In genomic region chr7:1595636-1596035, GRCh38 we compare ENCODE assay signal across 2 cellular contexts.
TF ChIP-seq lines count a peak whose summit lies in the region.

No MANE protein-coding gene starts in this region.

TF ChIP-seq in SK-N-SH, 30 proteins besides CTCF, POLR2A, EP300 and RAD21 (continued from another document):
- TF ChIP-seq, protein P1, sequence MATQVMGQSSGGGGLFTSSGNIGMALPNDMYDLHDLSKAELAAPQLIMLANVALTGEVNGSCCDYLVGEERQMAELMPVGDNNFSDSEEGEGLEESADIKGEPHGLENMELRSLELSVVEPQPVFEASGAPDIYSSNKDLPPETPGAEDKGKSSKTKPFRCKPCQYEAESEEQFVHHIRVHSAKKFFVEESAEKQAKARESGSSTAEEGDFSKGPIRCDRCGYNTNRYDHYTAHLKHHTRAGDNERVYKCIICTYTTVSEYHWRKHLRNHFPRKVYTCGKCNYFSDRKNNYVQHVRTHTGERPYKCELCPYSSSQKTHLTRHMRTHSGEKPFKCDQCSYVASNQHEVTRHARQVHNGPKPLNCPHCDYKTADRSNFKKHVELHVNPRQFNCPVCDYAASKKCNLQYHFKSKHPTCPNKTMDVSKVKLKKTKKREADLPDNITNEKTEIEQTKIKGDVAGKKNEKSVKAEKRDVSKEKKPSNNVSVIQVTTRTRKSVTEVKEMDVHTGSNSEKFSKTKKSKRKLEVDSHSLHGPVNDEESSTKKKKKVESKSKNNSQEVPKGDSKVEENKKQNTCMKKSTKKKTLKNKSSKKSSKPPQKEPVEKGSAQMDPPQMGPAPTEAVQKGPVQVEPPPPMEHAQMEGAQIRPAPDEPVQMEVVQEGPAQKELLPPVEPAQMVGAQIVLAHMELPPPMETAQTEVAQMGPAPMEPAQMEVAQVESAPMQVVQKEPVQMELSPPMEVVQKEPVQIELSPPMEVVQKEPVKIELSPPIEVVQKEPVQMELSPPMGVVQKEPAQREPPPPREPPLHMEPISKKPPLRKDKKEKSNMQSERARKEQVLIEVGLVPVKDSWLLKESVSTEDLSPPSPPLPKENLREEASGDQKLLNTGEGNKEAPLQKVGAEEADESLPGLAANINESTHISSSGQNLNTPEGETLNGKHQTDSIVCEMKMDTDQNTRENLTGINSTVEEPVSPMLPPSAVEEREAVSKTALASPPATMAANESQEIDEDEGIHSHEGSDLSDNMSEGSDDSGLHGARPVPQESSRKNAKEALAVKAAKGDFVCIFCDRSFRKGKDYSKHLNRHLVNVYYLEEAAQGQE (IDR thresholded peaks at IDR 0.05; ENCODE audit: low read depth, low read length), result no peak
- TF ChIP-seq RFX5 (IDR thresholded peaks at IDR 0.05; ENCODE audit: low read length), result no peak
- no peak for TF ChIP-seq FOXJ3 (CRISPR knock-in tag; IDR thresholded peaks at IDR 0.05)
- TF ChIP-seq CHD2 (IDR thresholded peaks at IDR 0.05; ENCODE audit: low read length, partially characterized antibody), result no peak
- TF ChIP-seq, protein P2, sequence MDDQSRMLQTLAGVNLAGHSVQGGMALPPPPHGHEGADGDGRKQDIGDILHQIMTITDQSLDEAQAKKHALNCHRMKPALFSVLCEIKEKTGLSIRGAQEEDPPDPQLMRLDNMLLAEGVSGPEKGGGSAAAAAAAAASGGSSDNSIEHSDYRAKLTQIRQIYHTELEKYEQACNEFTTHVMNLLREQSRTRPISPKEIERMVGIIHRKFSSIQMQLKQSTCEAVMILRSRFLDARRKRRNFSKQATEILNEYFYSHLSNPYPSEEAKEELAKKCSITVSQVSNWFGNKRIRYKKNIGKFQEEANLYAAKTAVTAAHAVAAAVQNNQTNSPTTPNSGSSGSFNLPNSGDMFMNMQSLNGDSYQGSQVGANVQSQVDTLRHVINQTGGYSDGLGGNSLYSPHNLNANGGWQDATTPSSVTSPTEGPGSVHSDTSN (IDR thresholded peaks at IDR 0.05), result no peak
- no peak for TF ChIP-seq RCOR1 (IDR thresholded peaks at IDR 0.05; ENCODE audit: low read length)
- TF ChIP-seq GABPA (IDR thresholded peaks at IDR 0.05; ENCODE audit: low read depth), result no peak
- no peak for TF ChIP-seq MEF2A (IDR thresholded peaks at IDR 0.05; ENCODE audit: borderline replicate concordance, low read depth)
- TF ChIP-seq NFIC (IDR thresholded peaks at IDR 0.05; ENCODE audit: borderline replicate concordance), result no peak
- TF ChIP-seq, protein P3, sequence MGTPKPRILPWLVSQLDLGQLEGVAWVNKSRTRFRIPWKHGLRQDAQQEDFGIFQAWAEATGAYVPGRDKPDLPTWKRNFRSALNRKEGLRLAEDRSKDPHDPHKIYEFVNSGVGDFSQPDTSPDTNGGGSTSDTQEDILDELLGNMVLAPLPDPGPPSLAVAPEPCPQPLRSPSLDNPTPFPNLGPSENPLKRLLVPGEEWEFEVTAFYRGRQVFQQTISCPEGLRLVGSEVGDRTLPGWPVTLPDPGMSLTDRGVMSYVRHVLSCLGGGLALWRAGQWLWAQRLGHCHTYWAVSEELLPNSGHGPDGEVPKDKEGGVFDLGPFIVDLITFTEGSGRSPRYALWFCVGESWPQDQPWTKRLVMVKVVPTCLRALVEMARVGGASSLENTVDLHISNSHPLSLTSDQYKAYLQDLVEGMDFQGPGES (IDR thresholded peaks at IDR 0.05; ENCODE audit: low read depth, low read length), result no peak
TF ChIP-seq in SK-N-SH: peak in this region for 0.

TF ChIP-seq in SK-N-SH treated with all-trans-retinoic acid at 6 μM for 48 hours, 23 proteins besides CTCF, POLR2A, EP300 and RAD21 (continued from another document):
- TF ChIP-seq, protein P4, sequence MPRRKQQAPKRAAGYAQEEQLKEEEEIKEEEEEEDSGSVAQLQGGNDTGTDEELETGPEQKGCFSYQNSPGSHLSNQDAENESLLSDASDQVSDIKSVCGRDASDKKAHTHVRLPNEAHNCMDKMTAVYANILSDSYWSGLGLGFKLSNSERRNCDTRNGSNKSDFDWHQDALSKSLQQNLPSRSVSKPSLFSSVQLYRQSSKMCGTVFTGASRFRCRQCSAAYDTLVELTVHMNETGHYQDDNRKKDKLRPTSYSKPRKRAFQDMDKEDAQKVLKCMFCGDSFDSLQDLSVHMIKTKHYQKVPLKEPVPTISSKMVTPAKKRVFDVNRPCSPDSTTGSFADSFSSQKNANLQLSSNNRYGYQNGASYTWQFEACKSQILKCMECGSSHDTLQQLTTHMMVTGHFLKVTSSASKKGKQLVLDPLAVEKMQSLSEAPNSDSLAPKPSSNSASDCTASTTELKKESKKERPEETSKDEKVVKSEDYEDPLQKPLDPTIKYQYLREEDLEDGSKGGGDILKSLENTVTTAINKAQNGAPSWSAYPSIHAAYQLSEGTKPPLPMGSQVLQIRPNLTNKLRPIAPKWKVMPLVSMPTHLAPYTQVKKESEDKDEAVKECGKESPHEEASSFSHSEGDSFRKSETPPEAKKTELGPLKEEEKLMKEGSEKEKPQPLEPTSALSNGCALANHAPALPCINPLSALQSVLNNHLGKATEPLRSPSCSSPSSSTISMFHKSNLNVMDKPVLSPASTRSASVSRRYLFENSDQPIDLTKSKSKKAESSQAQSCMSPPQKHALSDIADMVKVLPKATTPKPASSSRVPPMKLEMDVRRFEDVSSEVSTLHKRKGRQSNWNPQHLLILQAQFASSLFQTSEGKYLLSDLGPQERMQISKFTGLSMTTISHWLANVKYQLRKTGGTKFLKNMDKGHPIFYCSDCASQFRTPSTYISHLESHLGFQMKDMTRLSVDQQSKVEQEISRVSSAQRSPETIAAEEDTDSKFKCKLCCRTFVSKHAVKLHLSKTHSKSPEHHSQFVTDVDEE (CRISPR knock-in tag; IDR thresholded peaks at IDR 0.05), result no peak
